ENCODE assay signal across 1 cellular context in genomic region chr11:37504066-37504611, GRCh38.
TF ChIP-seq lines count a peak whose summit lies in the region.

No MANE protein-coding gene starts in this region.

TF ChIP-seq in H1, 55 proteins besides CTCF, POLR2A, EP300 and RAD21:
- TF ChIP-seq TAF1 (IDR thresholded peaks at IDR 0.05; ENCODE audit: low read depth, low read length): no peak
- TF ChIP-seq JUND (IDR thresholded peaks at IDR 0.05; ENCODE audit: low read length): peak; percentile 13; the same call in 1 of the 2 replicates
- TF ChIP-seq FOSL1 (IDR thresholded peaks at IDR 0.05; ENCODE audit: insufficient read depth, low read depth, low read length): no peak
- no peak for TF ChIP-seq E2F6 (IDR thresholded peaks at IDR 0.05)
